ENCODE assay signal across 9 cellular contexts in the genomic region with DNA sequence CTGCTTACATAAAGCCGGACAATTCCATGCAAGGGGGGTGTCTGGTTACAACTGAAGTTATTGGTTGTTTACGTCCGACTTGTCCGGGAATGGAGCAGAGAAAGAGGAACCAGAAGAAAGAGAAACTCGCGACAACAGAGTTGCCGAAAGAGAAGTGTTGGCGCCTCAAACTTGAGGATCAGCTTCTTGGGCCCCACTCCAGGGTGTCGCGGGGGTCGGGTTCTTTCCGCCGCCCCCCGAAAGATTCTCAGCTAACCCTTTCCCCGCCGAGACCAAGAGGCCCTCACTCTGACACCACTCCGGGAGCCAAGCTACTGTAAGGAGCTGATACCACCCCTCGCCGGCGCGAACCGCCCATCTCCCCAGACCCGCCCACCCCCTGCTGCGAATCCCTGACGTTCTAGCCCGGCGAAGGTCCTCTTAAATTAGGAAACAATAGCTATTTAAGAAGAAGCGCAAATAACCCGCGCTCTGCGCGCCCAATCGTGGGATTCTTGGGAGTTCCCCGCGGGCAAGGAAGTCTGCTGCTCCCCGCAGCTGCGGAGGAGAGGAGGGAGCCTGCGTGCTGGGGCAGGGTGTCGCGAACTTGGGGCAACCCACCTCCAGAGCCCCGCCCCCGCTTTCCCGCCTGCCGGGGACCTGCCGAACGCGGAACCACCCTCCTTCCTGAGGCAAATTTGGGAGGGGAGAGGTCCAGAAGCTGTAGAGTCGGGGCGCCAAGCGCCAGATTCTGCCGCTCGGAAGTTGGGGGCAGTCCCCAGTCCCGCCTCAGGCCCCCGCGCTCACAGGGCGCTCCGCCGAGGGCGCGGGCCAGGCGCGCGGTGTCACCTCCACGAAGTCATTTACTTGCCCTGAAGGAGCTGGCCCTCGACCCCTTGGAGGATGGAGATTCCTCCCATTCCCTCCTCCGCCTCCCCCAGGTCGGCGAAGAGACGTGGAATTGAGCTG. TPM values are rescaled to one million over a fixed set of nuclear protein-coding genes. Genes with fewer than 3 reads are reported as not detected.
DNase-seq lines count a peak whose midpoint lies in the region; ATAC-seq, FAIRE-seq and TF ChIP-seq lines count a peak whose summit lies in the region.
"Had no signal": no experiment of that assay in that cellular context is flagged by ENCODE, and none has a peak within 500 bp of the region (broad histone marks: within the 10 kb centered on the region; RNA-seq: fewer than 3 reads in every experiment).

No MANE protein-coding gene starts in this region.

- DNase-seq in GM04504 (ENCODE audit: low read depth) (peak; percentile 53), NCI-H146 treated with DMSO at 0.1 percent for 48 hours (lab: John Stamatoyannopoulos, UW; ENCODE audit: unreplicated experiment) (peak; percentile 6), K562 (ENCODE audit: extremely low read depth in 1 of 4, low spot score in 3 of 4) (peak; percentile 85 to 86 (median 85)), left kidney (ENCODE audit: low read depth, low spot score) (peak; percentile 69), testis (no peak), inferior parietal cortex (ENCODE audit: extremely low spot score) (no peak), iPS-NIHi7 (ENCODE audit: extremely low spot score) (no peak), AG08396 (ENCODE audit: low spot score) (no peak)

- H3K9me3 ChIP-seq in K562 (replicated peaks; ENCODE audit: control insufficient read depth, insufficient read depth, low read depth, low read length) (no peaks in the 10 kb centered on the region), testis (no peaks in the 10 kb centered on the region)

- no TSS peak for BruUV-seq in K562 (replicated peaks; lab: Mats Ljungman, UMichigan)

- TF ChIP-seq RAD21 in K562 (CRISPR knock-in tag; conservative IDR thresholded peaks at IDR 0.05 in 1 of 2, IDR thresholded peaks at IDR 0.05 in 1 of 2): no peak

- ATAC-seq in K562: peak; percentile 87

- no peaks in the 10 kb centered on the region for H4K20me1 ChIP-seq in K562 (replicated peaks; ENCODE audit: control insufficient read depth, insufficient read depth, low read length)

- peak overlapping the region; percentile 54 for H3K27ac ChIP-seq in K562 (ENCODE audit: extremely low read depth, low read depth, low read length)
- no peak overlapping the region for H3K27ac ChIP-seq in testis

- no peak for TF ChIP-seq EP300 in K562 (IDR thresholded peaks at IDR 0.05; ENCODE audit: low read length)

- CTCF ChIA-PET in K562 (lab: Yijun Ruan, JAX; ENCODE audit: low intra/inter-chr PET ratio): no interaction called here

- whole genome bisulfite sequencing in K562 (ENCODE audit: insufficient coverage, low coverage, missing lambda C conversion rate): 12% methylated on average over 61 of the region's 69 CpGs
- WGBS in testis, 2 donors: 5 to 8% methylated on average over 44 to 69 of the region's 69 CpGs

- POLR2A ChIA-PET in K562 (lab: Yijun Ruan, JAX): interaction anchor here (0.6 to 1.9 kb wide), 6 partner anchors 9 to 318 kb away, joined by 3 to 9 read pairs (median 3); no protein-coding TSS in a partner anchor

- H3K79me2 ChIP-seq in K562 (ENCODE audit: control insufficient read depth, insufficient read depth, low read length): no peaks in the 10 kb centered on the region

- H3K4me2 ChIP-seq in K562 (ENCODE audit: insufficient read depth, low read length): peak overlapping the region; percentile 80

- H3K9me1 ChIP-seq in K562 (ENCODE audit: control insufficient read depth, insufficient read depth, low read length): no peaks in the 10 kb centered on the region

- peaks cover 26 to 27% of the 10 kb centered on the region in 2 experiments for H3K27me3 ChIP-seq in K562 (ENCODE audit: control insufficient read depth in 2 of 2, insufficient read depth in 2 of 2, low read length in 2 of 2)
- H3K27me3 ChIP-seq in testis: peaks cover 1% of the 10 kb centered on the region

- TF ChIP-seq POLR2A in K562 (conservative IDR thresholded peaks at IDR 0.05) (peak; percentile 64; the same call in 1 of the 2 replicates), testis (IDR thresholded peaks at IDR 0.05) (no peak)

- peak overlapping the region; percentile 87 for H2AFZ ChIP-seq in K562 (ENCODE audit: low read depth, low read length)

- peak overlapping the region; percentile 49 for H3K4me3 ChIP-seq in K562
- peak overlapping the region; percentile 23 to 40 for H3K4me3 ChIP-seq in testis

- FAIRE-seq in K562 (lab: Jason Lieb, UNC): peak; percentile 79
- FAIRE-seq: TTC549 had no signal

- peaks cover 8 to 24% of the 10 kb centered on the region in 2 experiments; a peak in 3 of 5 replicates for H3K4me1 ChIP-seq in K562 (replicated peaks in 1 of 2; ENCODE audit: control insufficient read depth in 2 of 2, insufficient read depth in 2 of 2, low read length in 2 of 2)
- peaks cover 15% of the 10 kb centered on the region for H3K4me1 ChIP-seq in testis

- in situ Hi-C loops in K562 (cut with MboI): loop anchor here (10.0 kb wide), 1 partner anchor 171 kb away; no protein-coding TSS in a partner anchor

- H3K9ac ChIP-seq in K562 (ENCODE audit: insufficient read depth in 1 of 2, low read depth in 2 of 2, low read length in 2 of 2): peak overlapping the region; percentile 63 to 91

- no peak for TF ChIP-seq CTCF in K562 (IDR thresholded peaks at IDR 0.05 in 2 of 3, conservative IDR thresholded peaks at IDR 0.05 in 1 of 3; ENCODE audit: insufficient read depth in 2 of 3, low read depth in 1 of 3, low read length in 3 of 3)
- TF ChIP-seq CTCF in testis (IDR thresholded peaks at IDR 0.05): no peak

- H3K36me3 ChIP-seq in K562 (ENCODE audit: control insufficient read depth, insufficient read depth, low read length) (no peaks in the 10 kb centered on the region), testis (ENCODE audit: low read depth, missing control alignments) (no peaks in the 10 kb centered on the region)

- intact Hi-C loops in K562 (cut with micrococcal nuclease) (no loop called here), testis (cut with DNase I; ENCODE audit: low total_unique reads) (no loop called here)

TF ChIP-seq in K562, 482 proteins besides CTCF, POLR2A, EP300 and RAD21 (continues in another document):
- TF ChIP-seq EP400 (IDR thresholded peaks at IDR 0.05): peak; percentile 47
- no peak for TF ChIP-seq BRF1 (IDR thresholded peaks at IDR 0.05; ENCODE audit: borderline replicate concordance, extremely low read depth, insufficient read length)
- no peak for TF ChIP-seq NFE2L1 (tag; IDR thresholded peaks at IDR 0.05; ENCODE audit: borderline replicate concordance, low read depth)
- TF ChIP-seq ETV6 (IDR thresholded peaks at IDR 0.05; ENCODE audit: borderline replicate concordance in 1 of 2, low read depth in 2 of 2, low read length in 1 of 2): no peak
- 0 out of 2 replicates have a peak, but pooled peaks have one; percentile 36 for TF ChIP-seq ETV6 (CRISPR knock-in tag; IDR thresholded peaks at IDR 0.05; ENCODE audit: borderline replicate concordance)
- TF ChIP-seq L3MBTL2 (IDR thresholded peaks at IDR 0.05): peak; percentile 97
- no peak for TF ChIP-seq PYGO2 (tag; IDR thresholded peaks at IDR 0.05)
- TF ChIP-seq, protein P1, sequence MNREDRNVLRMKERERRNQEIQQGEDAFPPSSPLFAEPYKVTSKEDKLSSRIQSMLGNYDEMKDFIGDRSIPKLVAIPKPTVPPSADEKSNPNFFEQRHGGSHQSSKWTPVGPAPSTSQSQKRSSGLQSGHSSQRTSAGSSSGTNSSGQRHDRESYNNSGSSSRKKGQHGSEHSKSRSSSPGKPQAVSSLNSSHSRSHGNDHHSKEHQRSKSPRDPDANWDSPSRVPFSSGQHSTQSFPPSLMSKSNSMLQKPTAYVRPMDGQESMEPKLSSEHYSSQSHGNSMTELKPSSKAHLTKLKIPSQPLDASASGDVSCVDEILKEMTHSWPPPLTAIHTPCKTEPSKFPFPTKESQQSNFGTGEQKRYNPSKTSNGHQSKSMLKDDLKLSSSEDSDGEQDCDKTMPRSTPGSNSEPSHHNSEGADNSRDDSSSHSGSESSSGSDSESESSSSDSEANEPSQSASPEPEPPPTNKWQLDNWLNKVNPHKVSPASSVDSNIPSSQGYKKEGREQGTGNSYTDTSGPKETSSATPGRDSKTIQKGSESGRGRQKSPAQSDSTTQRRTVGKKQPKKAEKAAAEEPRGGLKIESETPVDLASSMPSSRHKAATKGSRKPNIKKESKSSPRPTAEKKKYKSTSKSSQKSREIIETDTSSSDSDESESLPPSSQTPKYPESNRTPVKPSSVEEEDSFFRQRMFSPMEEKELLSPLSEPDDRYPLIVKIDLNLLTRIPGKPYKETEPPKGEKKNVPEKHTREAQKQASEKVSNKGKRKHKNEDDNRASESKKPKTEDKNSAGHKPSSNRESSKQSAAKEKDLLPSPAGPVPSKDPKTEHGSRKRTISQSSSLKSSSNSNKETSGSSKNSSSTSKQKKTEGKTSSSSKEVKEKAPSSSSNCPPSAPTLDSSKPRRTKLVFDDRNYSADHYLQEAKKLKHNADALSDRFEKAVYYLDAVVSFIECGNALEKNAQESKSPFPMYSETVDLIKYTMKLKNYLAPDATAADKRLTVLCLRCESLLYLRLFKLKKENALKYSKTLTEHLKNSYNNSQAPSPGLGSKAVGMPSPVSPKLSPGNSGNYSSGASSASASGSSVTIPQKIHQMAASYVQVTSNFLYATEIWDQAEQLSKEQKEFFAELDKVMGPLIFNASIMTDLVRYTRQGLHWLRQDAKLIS (CRISPR knock-in tag; IDR thresholded peaks at IDR 0.05): no peak
- no peak for TF ChIP-seq ARHGAP35 (IDR thresholded peaks at IDR 0.05; ENCODE audit: partially characterized antibody)
- no peak for TF ChIP-seq RFX1 (IDR thresholded peaks at IDR 0.05)

RNA-seq across cellular contexts. Expression of a gene that starts 8.5 kb away (rescaled TPM):
- 0.67 and 0.83 TPM in 2 replicates for total RNA-seq in K562 (2011; cell fraction: chromatin; rRNA removed; ENCODE audit: low replicate concordance)
- 0.66 and 0.67 TPM in 2 replicates for total RNA-seq in K562 (2011; cell fraction: nucleolus; rRNA removed)
- total RNA-seq in K562 (2011; cell fraction: nucleoplasm; rRNA removed): 0.44 and 0.84 TPM in 2 replicates
- total RNA-seq in K562 (2014; rRNA removed): 0.05 and 0.41 TPM in 2 replicates
- total RNA-seq in K562 (2014; rRNA removed; fragmentation: Illumina TruSeq; extraction: Trizol): 0.06 TPM in 1 of 2 replicates, not detected in the other
- total RNA-seq in K562 (2015; rRNA removed; fragmentation: Illumina TruSeq; extraction: Trizol): 0.04 TPM in 1 of 2 replicates, not detected in the other
- 0.18 and 0.20 TPM in 2 replicates for total RNA-seq in K562 (2021)
- polyA plus RNA-seq in K562 (2011; rRNA removed): 0.15 and 0.23 TPM in 2 replicates
- polyA plus RNA-seq in K562 (2011; cell fraction: cytosol; rRNA removed): 0.32 and 0.55 TPM in 2 replicates
- 1.1 and 1.2 TPM in 2 replicates for polyA plus RNA-seq in K562 (2011; cell fraction: nucleus; rRNA removed)
- polyA plus RNA-seq in K562 (2012): 0.09 and 0.14 TPM in 2 replicates
- 0.07 TPM in 2 replicates for polyA plus RNA-seq in K562 (2014; fragmentation: Illumina TruSeq; extraction: Trizol)
- polyA plus RNA-seq in K562 (2014; fragmentation: Nextera tagmentation; extraction: Ambion mirVana): not detected
- 0.20 and 0.23 TPM in 2 replicates for polyA plus RNA-seq in K562 (2014; rRNA removed)
- 0.12 TPM in 1 of 2 replicates, not detected in the other for polyA minus RNA-seq in K562 (2011; rRNA and poly(A)+ RNA removed)
- polyA minus RNA-seq in K562 (2011; cell fraction: cytosol; rRNA and poly(A)+ RNA removed): 0.29 and 0.82 TPM in 2 replicates
- 0.81 and 1.9 TPM in 2 replicates for polyA minus RNA-seq in K562 (2011; cell fraction: nucleus; rRNA and poly(A)+ RNA removed)
- 1 to 10 TPM in 1 of 2 donors, under 1 TPM in 1; 0.74 to 1.5 TPM for total RNA-seq in testis
- polyA plus RNA-seq in testis (ENCODE audit: insufficient read depth, low read depth, low replicate concordance): 0.74 TPM

Comparison
In these comparisons a context has a peak if more than half of its experiments do, and no peak if none do; other contexts are left out.
1. DNase-seq: peak in GM04504 (single experiment), NCI-H146 treated with DMSO at 0.1 percent for 48 hours (single experiment), K562 (4 of 4) and left kidney (single experiment); none in testis (single experiment), inferior parietal cortex (single experiment), iPS-NIHi7 (single experiment) and AG08396 (single experiment).